Comparison of ENCODE assay signal across 1 cellular context in the genomic region with DNA sequence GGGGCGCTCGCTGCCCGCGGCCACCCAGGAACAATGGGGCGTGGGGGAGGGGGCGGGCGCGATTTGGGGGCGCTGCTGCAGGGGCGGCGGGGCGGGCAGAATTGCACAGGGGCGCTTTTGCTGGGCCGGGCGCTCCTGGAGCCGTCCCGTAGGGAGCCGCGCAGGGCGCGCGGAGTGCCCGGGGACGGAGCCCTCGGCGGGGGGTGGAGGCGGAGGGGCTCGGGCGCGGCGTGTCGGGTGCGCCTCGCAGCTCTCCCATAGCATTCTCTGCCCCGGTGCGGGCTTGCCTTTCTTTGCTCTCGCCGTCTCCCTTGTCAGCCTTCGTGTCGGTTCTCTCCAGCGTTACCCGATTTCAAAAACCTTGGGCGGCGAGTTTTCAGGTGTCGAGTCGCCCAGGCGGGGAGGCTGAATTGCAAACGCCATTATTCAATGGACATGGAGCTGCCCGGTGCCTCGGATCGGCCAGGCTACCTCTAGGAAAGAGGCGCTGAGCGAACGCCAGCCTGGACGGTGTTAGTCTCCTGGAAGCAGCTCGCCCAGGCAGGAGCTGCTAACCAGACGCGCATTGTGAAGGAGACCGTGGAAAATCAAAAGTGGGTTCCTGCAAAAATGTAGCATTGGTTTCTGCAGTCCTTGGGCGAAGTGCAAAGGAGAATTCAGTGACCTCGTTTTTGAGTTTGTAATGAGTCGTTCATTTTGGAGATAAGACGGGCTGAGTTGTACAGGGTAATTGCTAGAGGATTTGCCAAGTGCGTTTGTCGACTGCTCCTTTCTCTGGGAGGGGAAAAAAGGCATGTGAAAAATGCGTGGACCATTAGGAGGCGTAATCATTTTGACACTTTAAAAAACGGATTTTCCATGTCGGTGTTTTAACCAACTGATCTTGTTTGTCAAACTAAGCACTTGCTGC.
TF ChIP-seq lines count a peak whose summit lies in the region.

No MANE protein-coding gene starts in this region.

TF ChIP-seq in HepG2, 621 proteins besides CTCF, POLR2A, EP300 and RAD21 (continued from another document):
- TF ChIP-seq, protein P1, sequence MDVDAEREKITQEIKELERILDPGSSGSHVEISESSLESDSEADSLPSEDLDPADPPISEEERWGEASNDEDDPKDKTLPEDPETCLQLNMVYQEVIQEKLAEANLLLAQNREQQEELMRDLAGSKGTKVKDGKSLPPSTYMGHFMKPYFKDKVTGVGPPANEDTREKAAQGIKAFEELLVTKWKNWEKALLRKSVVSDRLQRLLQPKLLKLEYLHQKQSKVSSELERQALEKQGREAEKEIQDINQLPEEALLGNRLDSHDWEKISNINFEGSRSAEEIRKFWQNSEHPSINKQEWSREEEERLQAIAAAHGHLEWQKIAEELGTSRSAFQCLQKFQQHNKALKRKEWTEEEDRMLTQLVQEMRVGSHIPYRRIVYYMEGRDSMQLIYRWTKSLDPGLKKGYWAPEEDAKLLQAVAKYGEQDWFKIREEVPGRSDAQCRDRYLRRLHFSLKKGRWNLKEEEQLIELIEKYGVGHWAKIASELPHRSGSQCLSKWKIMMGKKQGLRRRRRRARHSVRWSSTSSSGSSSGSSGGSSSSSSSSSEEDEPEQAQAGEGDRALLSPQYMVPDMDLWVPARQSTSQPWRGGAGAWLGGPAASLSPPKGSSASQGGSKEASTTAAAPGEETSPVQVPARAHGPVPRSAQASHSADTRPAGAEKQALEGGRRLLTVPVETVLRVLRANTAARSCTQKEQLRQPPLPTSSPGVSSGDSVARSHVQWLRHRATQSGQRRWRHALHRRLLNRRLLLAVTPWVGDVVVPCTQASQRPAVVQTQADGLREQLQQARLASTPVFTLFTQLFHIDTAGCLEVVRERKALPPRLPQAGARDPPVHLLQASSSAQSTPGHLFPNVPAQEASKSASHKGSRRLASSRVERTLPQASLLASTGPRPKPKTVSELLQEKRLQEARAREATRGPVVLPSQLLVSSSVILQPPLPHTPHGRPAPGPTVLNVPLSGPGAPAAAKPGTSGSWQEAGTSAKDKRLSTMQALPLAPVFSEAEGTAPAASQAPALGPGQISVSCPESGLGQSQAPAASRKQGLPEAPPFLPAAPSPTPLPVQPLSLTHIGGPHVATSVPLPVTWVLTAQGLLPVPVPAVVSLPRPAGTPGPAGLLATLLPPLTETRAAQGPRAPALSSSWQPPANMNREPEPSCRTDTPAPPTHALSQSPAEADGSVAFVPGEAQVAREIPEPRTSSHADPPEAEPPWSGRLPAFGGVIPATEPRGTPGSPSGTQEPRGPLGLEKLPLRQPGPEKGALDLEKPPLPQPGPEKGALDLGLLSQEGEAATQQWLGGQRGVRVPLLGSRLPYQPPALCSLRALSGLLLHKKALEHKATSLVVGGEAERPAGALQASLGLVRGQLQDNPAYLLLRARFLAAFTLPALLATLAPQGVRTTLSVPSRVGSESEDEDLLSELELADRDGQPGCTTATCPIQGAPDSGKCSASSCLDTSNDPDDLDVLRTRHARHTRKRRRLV (CRISPR knock-in tag; IDR thresholded peaks at IDR 0.05): 0 out of 2 replicates have a peak, but pooled peaks have one; percentile 35
- TF ChIP-seq, protein P2, sequence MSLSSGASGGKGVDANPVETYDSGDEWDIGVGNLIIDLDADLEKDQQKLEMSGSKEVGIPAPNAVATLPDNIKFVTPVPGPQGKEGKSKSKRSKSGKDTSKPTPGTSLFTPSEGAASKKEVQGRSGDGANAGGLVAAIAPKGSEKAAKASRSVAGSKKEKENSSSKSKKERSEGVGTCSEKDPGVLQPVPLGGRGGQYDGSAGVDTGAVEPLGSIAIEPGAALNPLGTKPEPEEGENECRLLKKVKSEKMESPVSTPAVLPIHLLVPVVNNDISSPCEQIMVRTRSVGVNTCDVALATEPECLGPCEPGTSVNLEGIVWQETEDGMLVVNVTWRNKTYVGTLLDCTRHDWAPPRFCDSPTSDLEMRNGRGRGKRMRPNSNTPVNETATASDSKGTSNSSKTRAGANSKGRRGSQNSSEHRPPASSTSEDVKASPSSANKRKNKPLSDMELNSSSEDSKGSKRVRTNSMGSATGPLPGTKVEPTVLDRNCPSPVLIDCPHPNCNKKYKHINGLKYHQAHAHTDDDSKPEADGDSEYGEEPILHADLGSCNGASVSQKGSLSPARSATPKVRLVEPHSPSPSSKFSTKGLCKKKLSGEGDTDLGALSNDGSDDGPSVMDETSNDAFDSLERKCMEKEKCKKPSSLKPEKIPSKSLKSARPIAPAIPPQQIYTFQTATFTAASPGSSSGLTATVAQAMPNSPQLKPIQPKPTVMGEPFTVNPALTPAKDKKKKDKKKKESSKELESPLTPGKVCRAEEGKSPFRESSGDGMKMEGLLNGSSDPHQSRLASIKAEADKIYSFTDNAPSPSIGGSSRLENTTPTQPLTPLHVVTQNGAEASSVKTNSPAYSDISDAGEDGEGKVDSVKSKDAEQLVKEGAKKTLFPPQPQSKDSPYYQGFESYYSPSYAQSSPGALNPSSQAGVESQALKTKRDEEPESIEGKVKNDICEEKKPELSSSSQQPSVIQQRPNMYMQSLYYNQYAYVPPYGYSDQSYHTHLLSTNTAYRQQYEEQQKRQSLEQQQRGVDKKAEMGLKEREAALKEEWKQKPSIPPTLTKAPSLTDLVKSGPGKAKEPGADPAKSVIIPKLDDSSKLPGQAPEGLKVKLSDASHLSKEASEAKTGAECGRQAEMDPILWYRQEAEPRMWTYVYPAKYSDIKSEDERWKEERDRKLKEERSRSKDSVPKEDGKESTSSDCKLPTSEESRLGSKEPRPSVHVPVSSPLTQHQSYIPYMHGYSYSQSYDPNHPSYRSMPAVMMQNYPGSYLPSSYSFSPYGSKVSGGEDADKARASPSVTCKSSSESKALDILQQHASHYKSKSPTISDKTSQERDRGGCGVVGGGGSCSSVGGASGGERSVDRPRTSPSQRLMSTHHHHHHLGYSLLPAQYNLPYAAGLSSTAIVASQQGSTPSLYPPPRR (CRISPR knock-in tag; IDR thresholded peaks at IDR 0.05; ENCODE audit: borderline replicate concordance): 0 out of 2 replicates have a peak, but pooled peaks have one; percentile 18
- TF ChIP-seq ZNF558 (CRISPR knock-in tag; IDR thresholded peaks at IDR 0.05; ENCODE audit: borderline replicate concordance) (0 out of 2 replicates have a peak, but pooled peaks have one; percentile 7), ERF (CRISPR knock-in tag; IDR thresholded peaks at IDR 0.05) (0 out of 2 replicates have a peak, but pooled peaks have one; percentile 18), ESRRA (CRISPR knock-in tag; IDR thresholded peaks at IDR 0.05; ENCODE audit: low read depth) (no peak), ZNF230 (CRISPR knock-in tag; IDR thresholded peaks at IDR 0.05) (0 out of 2 replicates have a peak, but pooled peaks have one; percentile 7), ZEB1 (IDR thresholded peaks at IDR 0.05; ENCODE audit: insufficient replicate concordance, low read depth) (no peak), ZNF605 (CRISPR knock-in tag; IDR thresholded peaks at IDR 0.05) (0 out of 2 replicates have a peak, but pooled peaks have one; percentile 38), ZNF883 (CRISPR knock-in tag; IDR thresholded peaks at IDR 0.05; ENCODE audit: not compliant biosample characterization) (peak; percentile 1)
- TF ChIP-seq, protein P3, sequence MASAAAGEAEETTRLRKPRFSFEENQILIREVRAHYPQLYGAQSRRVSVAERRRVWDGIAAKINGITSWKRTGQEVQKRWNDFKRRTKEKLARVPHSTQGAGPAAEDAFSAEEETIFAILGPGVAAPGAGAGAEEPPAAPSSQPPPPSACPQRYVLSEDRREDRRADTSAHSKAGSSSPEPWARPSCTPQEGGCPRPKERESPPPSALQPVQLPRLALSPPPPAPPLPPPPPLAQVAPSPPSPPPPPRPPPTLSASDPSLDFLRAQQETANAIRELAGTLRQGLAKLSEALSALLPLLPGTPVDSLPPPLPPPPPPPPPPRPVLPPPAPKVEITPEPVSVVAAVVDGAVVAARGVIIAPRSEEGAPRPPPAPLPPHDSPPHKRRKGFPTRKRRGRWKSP (CRISPR knock-in tag; IDR thresholded peaks at IDR 0.05): 0 out of 2 replicates have a peak, but pooled peaks have one; percentile 9
- TF ChIP-seq, protein P4, sequence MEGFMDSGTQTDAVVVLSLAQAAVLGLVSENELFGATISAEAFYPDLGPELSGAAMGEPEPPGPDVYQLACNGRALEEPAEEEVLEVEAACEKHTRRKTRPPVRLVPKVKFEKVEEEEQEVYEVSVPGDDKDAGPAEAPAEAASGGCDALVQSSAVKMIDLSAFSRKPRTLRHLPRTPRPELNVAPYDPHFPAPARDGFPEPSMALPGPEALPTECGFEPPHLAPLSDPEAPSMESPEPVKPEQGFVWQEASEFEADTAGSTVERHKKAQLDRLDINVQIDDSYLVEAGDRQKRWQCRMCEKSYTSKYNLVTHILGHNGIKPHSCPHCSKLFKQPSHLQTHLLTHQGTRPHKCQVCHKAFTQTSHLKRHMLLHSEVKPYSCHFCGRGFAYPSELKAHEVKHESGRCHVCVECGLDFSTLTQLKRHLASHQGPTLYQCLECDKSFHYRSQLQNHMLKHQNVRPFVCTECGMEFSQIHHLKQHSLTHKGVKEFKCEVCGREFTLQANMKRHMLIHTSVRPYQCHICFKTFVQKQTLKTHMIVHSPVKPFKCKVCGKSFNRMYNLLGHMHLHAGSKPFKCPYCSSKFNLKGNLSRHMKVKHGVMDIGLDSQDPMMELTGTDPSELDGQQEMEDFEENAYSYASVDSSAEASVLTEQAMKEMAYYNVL (CRISPR knock-in tag; IDR thresholded peaks at IDR 0.05; ENCODE audit: borderline replicate concordance): 0 out of 2 replicates have a peak, but pooled peaks have one; percentile 24
TF ChIP-seq in HepG2: peak in this region for 34.
